16 cellular contexts compared by ENCODE assay signal in genomic region chr13:31749929-31750328, GRCh38. TPM values are rescaled to one million over a fixed set of nuclear protein-coding genes. Genes with fewer than 3 reads are reported as not detected.
DNase-seq lines count a peak whose midpoint lies in the region; TF ChIP-seq lines count a peak whose summit lies in the region.
"Had no signal": no experiment of that assay in that cellular context is flagged by ENCODE, and none has a peak within 500 bp of the region (broad histone marks: within the 10 kb centered on the region; RNA-seq: fewer than 3 reads in every experiment).

No MANE protein-coding gene starts in this region.

- no TSS peak for BruUV-seq in OCI-LY7 (replicated peaks; lab: Mats Ljungman, UMichigan)

- no peaks in the 10 kb centered on the region for H4K20me1 ChIP-seq in OCI-LY7 (ENCODE audit: insufficient read depth, low read length)

- POLR2A ChIA-PET in OCI-LY7 (lab: Charles Lee): no interaction called here

- no peak for TF ChIP-seq CTCF in tibial artery (IDR thresholded peaks at IDR 0.05)
- TF ChIP-seq CTCF in OCI-LY7 (conservative IDR thresholded peaks at IDR 0.05; ENCODE audit: low read length): no peak

- intact Hi-C loops in tibial artery (cut with DNase I; ENCODE audit: low total_unique reads) (loop anchor here (10.0 kb wide), 1 partner anchor 545 kb away; no protein-coding TSS in a partner anchor), posterior vena cava (cut with DNase I) (no loop called here), OCI-LY7 (cut with micrococcal nuclease; ENCODE audit: unreplicated experiment) (no loop called here)

- H2AFZ ChIP-seq in OCI-LY7 (ENCODE audit: low read length): no peak overlapping the region

- peaks cover 24% of the 10 kb centered on the region for H3K4me1 ChIP-seq in SJSA1 (replicated peaks)
- peaks cover 0 to 44% (median 10%) of the 10 kb centered on the region in 4 donors for H3K4me1 ChIP-seq in tibial artery
- no peaks in the 10 kb centered on the region for H3K4me1 ChIP-seq in OCI-LY7 (ENCODE audit: insufficient read depth, low read length, poor library complexity, severe bottlenecking)
- H3K4me1 ChIP-seq: gastrocnemius medialis had no signal

- CTCF ChIA-PET in OCI-LY7 (lab: Charles Lee; ENCODE audit: unreplicated experiment): no interaction called here

- no peaks in the 10 kb centered on the region for H3K9me3 ChIP-seq in SJSA1 (replicated peaks)
- no peaks in the 10 kb centered on the region for H3K9me3 ChIP-seq in tibial artery
- no peaks in the 10 kb centered on the region for H3K9me3 ChIP-seq in OCI-LY7 (ENCODE audit: low read length)
- H3K9me3 ChIP-seq: gastrocnemius medialis had no signal

- H3K27ac ChIP-seq in SJSA1: peak overlapping the region; percentile 93
- peak overlapping the region; percentile 60 to 62 for H3K27ac ChIP-seq in tibial artery
- H3K27ac ChIP-seq in OCI-LY7 (ENCODE audit: low read depth, low read length, poor library complexity, severe bottlenecking): no peak overlapping the region
- H3K27ac ChIP-seq: cardiac muscle cell, gastrocnemius medialis had no signal

- no peaks in the 10 kb centered on the region for H3K79me2 ChIP-seq in OCI-LY7 (ENCODE audit: insufficient read depth, low read depth, low read length)

- no peaks in the 10 kb centered on the region for H3K27me3 ChIP-seq in SJSA1 (replicated peaks)
- no peaks in the 10 kb centered on the region for H3K27me3 ChIP-seq in tibial artery
- H3K27me3 ChIP-seq: cardiac muscle cell, gastrocnemius medialis had no signal

- H3K4me2 ChIP-seq in OCI-LY7 (ENCODE audit: low read length): no peak overlapping the region

- H3K4me3 ChIP-seq in SJSA1 (no peak overlapping the region), tibial artery (no peak overlapping the region), OCI-LY7 (ENCODE audit: low read depth, low read length, poor library complexity, severe bottlenecking) (no peak overlapping the region)
- H3K4me3 ChIP-seq: cardiac muscle cell, gastrocnemius medialis had no signal

- DNase-seq in SIG-M5 treated with dmso at 0.1 percent for 504 hours (lab: John Stamatoyannopoulos, UW; ENCODE audit: unreplicated experiment) (peak; percentile 48), SIG-M5 (lab: John Stamatoyannopoulos, UW) (no peak), SJSA1 (ENCODE audit: low read depth in 1 of 2, low spot score in 2 of 2) (peak; percentile 50 to 69), fibroblast of peridontal ligament (ENCODE audit: extremely low read depth) (peak; percentile 95), tibial artery (no peak), anterior cingulate cortex (lab: John Stamatoyannopoulos, UW) (no peak), posterior vena cava (ENCODE audit: low spot score) (no peak), OCI-LY7 (ENCODE audit: low spot score) (no peak)
- DNase-seq: gastrocnemius medialis; NCI-H2081 treated with DMSO at 0.1 percent for 48 hours; nucleus accumbens; stimulated activated CD4-positive, alpha-beta T cell treated with anti-CD3 and anti-CD28 coated beads, Interleukin-2, amount 100 ng/mL, for 24 hours; stimulated activated naive CD8-positive, alpha-beta T cell treated with anti-CD3 and anti-CD28 coated beads, Interleukin-15, amount 100 ng/mL, for 72 hours had no signal

- no peaks in the 10 kb centered on the region for H3K9me2 ChIP-seq in OCI-LY7 (ENCODE audit: insufficient read depth, low read length)

- H3K36me3 ChIP-seq in SJSA1 (no peaks in the 10 kb centered on the region), tibial artery (no peaks in the 10 kb centered on the region), OCI-LY7 (ENCODE audit: insufficient read depth, low read length) (no peaks in the 10 kb centered on the region)
- H3K36me3 ChIP-seq: cardiac muscle cell, gastrocnemius medialis had no signal

RNA-seq across cellular contexts. Expression of gene RXFP2, which starts 10.6 kb away (rescaled TPM):
- total RNA-seq in SJSA1 (2014; rRNA removed; shearing (Covaris generic)): 0.16 TPM in 1 of 2 replicates, not detected in the other
- total RNA-seq in posterior vena cava (not detected), OCI-LY7 (2022) (not detected in 2 replicates)
- not detected in 2 replicates for total RNA-seq in OCI-LY7 (2014; rRNA removed; shearing (Covaris generic))
- total RNA-seq: cardiac muscle cell, G401, left lobe of liver had no signal

Comparison
In these comparisons a context has a peak if more than half of its experiments do, and no peak if none do; other contexts are left out.
1. DNase-seq: peak in SIG-M5 treated with dmso at 0.1 percent for 504 hours (single experiment), SJSA1 (2 of 2) and fibroblast of peridontal ligament (single experiment); none in SIG-M5 (single experiment), tibial artery (0 of 2), anterior cingulate cortex (0 of 58), posterior vena cava (single experiment) and OCI-LY7 (single experiment).